14 cellular contexts compared by ENCODE assay signal in the genomic region with DNA sequence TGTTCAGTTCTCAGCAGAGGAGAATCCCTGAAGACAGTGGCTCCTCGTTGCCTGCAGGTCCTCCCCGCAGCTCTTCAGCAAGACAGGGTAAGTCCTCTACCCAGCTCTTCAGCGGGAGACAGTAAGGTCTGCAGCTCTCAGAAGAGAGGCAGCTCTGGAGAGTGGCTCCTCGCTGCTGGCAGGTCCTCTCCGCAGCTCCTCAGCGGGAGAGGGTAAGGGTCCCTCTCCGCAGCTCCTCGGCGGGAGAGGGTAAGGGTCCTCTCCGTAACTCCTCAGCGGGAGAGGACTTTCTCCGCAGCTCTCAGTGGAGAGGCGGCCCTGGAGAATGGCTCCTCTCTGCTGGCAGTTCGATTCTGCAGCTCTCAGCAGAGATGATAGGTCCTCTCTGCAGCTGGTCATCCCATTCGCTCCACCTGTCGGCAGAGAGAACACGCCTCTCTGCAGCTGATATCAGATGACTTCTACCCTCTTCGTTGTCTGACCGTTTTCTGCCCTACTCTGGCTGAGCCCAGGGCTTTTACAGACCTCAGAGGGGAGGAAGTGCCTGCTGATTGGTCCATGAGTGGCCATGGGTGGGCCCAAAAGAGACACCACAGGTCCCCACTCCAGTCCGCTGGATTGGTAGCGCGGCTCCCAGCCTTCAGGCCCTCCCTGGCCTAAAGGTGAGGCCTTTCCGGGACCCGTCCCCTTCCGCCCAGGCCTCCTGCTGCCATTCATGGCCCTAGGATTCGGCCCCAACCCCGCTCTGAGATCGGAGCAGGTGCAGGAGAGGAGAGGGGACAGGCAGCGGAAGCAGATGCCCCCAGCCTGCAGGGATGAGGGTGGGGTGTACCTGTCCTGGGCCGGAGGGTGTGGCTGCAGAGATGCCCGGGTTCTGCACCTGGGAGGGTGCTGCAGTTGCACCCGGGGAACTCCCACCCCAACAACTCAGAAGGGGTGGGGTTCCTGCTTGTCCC. TPM values are rescaled to one million over a fixed set of nuclear protein-coding genes. Genes with fewer than 3 reads are reported as not detected.
DNase-seq lines count a peak whose midpoint lies in the region; ATAC-seq and TF ChIP-seq lines count a peak whose summit lies in the region.
"Had no signal": no experiment of that assay in that cellular context is flagged by ENCODE, and none has a peak within 500 bp of the region (broad histone marks: within the 10 kb centered on the region; RNA-seq: fewer than 3 reads in every experiment).

No MANE protein-coding gene starts in this region.

- no peak overlapping the region for H2BK5ac ChIP-seq in trophoblast cell (ENCODE audit: low read depth, low read length, poor library complexity)

- H3K14ac ChIP-seq in trophoblast cell (ENCODE audit: low read length): no peak overlapping the region

- H3K4ac ChIP-seq in trophoblast cell (ENCODE audit: low read depth, low read length): no peak overlapping the region

- peaks cover 2% of the 10 kb centered on the region for H3K79me1 ChIP-seq in trophoblast cell (ENCODE audit: low read length)

- H2AK5ac ChIP-seq in trophoblast cell (ENCODE audit: low read length): no peak overlapping the region

- H3K36me3 Mint-ChIP-seq in glutamatergic neuron (ENCODE audit: unreplicated experiment): peaks cover 5% of the 10 kb centered on the region

- WGBS in trophoblast cell (ENCODE audit: extremely low coverage, insufficient coverage, insufficient read length): no CpG with 5 or more reads among the region's 32 CpGs
- WGBS in psoas muscle, 3 donors: 81 to 86% (median 82%) methylated on average over 32 of the region's 32 CpGs

- H3K4me2 ChIP-seq in trophoblast cell (ENCODE audit: low read length): peak overlapping the region; percentile 46

- no peak overlapping the region for H2BK12ac ChIP-seq in trophoblast cell (ENCODE audit: low read length)

- no peak overlapping the region for H3K18ac ChIP-seq in trophoblast cell (ENCODE audit: low read length)

- H3K4me1 Mint-ChIP-seq in glutamatergic neuron (ENCODE audit: low read depth, unreplicated experiment): peaks cover 7% of the 10 kb centered on the region
- H3K4me1 Mint-ChIP-seq: activated naive CD8-positive, alpha-beta T cell treated with anti-CD3 and anti-CD28 coated beads, Interleukin-2, amount 50 U/mL, for 24 hours had no signal

- peaks cover 4% of the 10 kb centered on the region for H3K27me3 Mint-ChIP-seq in glutamatergic neuron (ENCODE audit: unreplicated experiment)
- H3K27me3 Mint-ChIP-seq: naive B cell had no signal

- no peaks in the 10 kb centered on the region for H3K27me3 ChIP-seq in trophoblast cell (ENCODE audit: insufficient read depth, low read length)
- no peaks in the 10 kb centered on the region for H3K27me3 ChIP-seq in psoas muscle (ENCODE audit: insufficient read depth in 3 of 3, low read length in 2 of 3)

- no peak overlapping the region for H3K9ac ChIP-seq in trophoblast cell (ENCODE audit: low read length)

- no peak overlapping the region for H2AFZ ChIP-seq in trophoblast cell (ENCODE audit: insufficient read depth, low read length, poor library complexity)

- H3K79me2 ChIP-seq in trophoblast cell (ENCODE audit: control insufficient read depth, insufficient read depth, low read length, poor library complexity): no peaks in the 10 kb centered on the region

- no peak overlapping the region for H4K91ac ChIP-seq in trophoblast cell (ENCODE audit: low read depth, low read length)

- no peak overlapping the region for H4K8ac ChIP-seq in trophoblast cell (ENCODE audit: low read depth, low read length)

- H3K27ac Mint-ChIP-seq in glutamatergic neuron (ENCODE audit: unreplicated experiment): no peak overlapping the region
- H3K27ac Mint-ChIP-seq: activated naive CD8-positive, alpha-beta T cell treated with anti-CD3 and anti-CD28 coated beads, Interleukin-2, amount 50 U/mL, for 24 hours had no signal

- no peak overlapping the region for H3K4me3 ChIP-seq in trophoblast cell (ENCODE audit: low read depth, low read length)
- H3K4me3 ChIP-seq in psoas muscle: no peak overlapping the region
- H3K4me3 ChIP-seq: skin epidermis had no signal

- DNase-seq in DMS79 treated with DMSO at 0.1 percent for 48 hours (lab: John Stamatoyannopoulos, UW) (peak; percentile 1), DMS79 (lab: John Stamatoyannopoulos, UW) (no peak), NCI-H526 treated with DMSO at 0.1 percent for 48 hours (lab: John Stamatoyannopoulos, UW) (peak; percentile 1), glutamatergic neuron (no peak), trophoblast cell (no peak), psoas muscle (no peak), activated T-cell treated with anti-CD3 and anti-CD28 coated beads for 4 hours (no peak), inferior parietal cortex (ENCODE audit: extremely low spot score) (no peak)
- DNase-seq: 8988T; activated naive CD8-positive, alpha-beta T cell treated with anti-CD3 and anti-CD28 coated beads, Interleukin-2, amount 50 U/mL, for 24 hours; kidney glomerular epithelial cell; naive B cell; SIG-M5 had no signal

- H3K4me1 ChIP-seq in trophoblast cell (ENCODE audit: control insufficient read depth in 1 of 2, insufficient read depth in 2 of 2, low read length in 2 of 2) (peaks cover 0 to 5% of the 10 kb centered on the region in 2 experiments), psoas muscle (no peaks in the 10 kb centered on the region)

- intact Hi-C loops in psoas muscle (cut with DNase I): no loop called here

- H3K36me3 ChIP-seq in trophoblast cell (ENCODE audit: control insufficient read depth in 1 of 2, insufficient read depth in 2 of 2, low read length in 2 of 2) (no peaks in the 10 kb centered on the region), psoas muscle (ENCODE audit: insufficient read depth in 1 of 2, low read depth in 1 of 2) (no peaks in the 10 kb centered on the region)

- no peak for ATAC-seq in psoas muscle
- ATAC-seq: activated naive CD8-positive, alpha-beta T cell treated with anti-CD3 and anti-CD28 coated beads, Interleukin-2, amount 50 U/mL, for 24 hours had no signal

- H3K27ac ChIP-seq in trophoblast cell (ENCODE audit: low read depth, low read length): no peak overlapping the region
- no peak overlapping the region for H3K27ac ChIP-seq in psoas muscle
- H3K27ac ChIP-seq: skin epidermis had no signal

- TF ChIP-seq CTCF in glutamatergic neuron (IDR thresholded peaks at IDR 0.05; ENCODE audit: partially characterized antibody, unreplicated experiment) (no peak), psoas muscle (IDR thresholded peaks at IDR 0.05) (no peak)

- peak overlapping the region; percentile 26 for H4K12ac ChIP-seq in trophoblast cell (ENCODE audit: low read depth, low read length)

- H3K23ac ChIP-seq in trophoblast cell (ENCODE audit: low read length): no peak overlapping the region

- H2BK120ac ChIP-seq in trophoblast cell (ENCODE audit: insufficient read depth, low read length, poor library complexity): no peak overlapping the region

- peaks cover 2% of the 10 kb centered on the region for H3K9me3 Mint-ChIP-seq in glutamatergic neuron (ENCODE audit: unreplicated experiment)
- H3K9me3 Mint-ChIP-seq: activated naive CD8-positive, alpha-beta T cell treated with anti-CD3 and anti-CD28 coated beads, Interleukin-2, amount 50 U/mL, for 24 hours; naive B cell had no signal

- H3K9me3 ChIP-seq in trophoblast cell (ENCODE audit: insufficient read depth, low read depth, low read length) (no peaks in the 10 kb centered on the region), psoas muscle (no peaks in the 10 kb centered on the region)

- H3K4me3 Mint-ChIP-seq in glutamatergic neuron (ENCODE audit: unreplicated experiment): peak overlapping the region; percentile 21
- H3K4me3 Mint-ChIP-seq: activated naive CD8-positive, alpha-beta T cell treated with anti-CD3 and anti-CD28 coated beads, Interleukin-2, amount 50 U/mL, for 24 hours had no signal

RNA-seq across cellular contexts. Expression of a gene that starts 11.9 kb away (rescaled TPM):
- total RNA-seq in glutamatergic neuron (ENCODE audit: unreplicated experiment) (2.4 TPM), psoas muscle (1 to 10 TPM in 1 of 4 donors, under 1 TPM in 3; 0.28 to 1.2 (median 0.42) TPM)
- 11.2 and 12.0 TPM in 2 replicates for polyA plus RNA-seq in trophoblast cell (2013)
- polyA plus RNA-seq in psoas muscle: under 1 TPM; 0.18 to 0.46 (median 0.35) TPM

RNA-seq across cellular contexts. Expression of a gene that starts 55.9 kb away (rescaled TPM):
- 111 TPM for total RNA-seq in glutamatergic neuron (ENCODE audit: unreplicated experiment)
- polyA plus RNA-seq in trophoblast cell (2013): 95.6 and 98.7 TPM in 2 replicates
- 10 to 100 TPM; 29.9 to 49.8 (median 40.4) TPM for total RNA-seq in psoas muscle
- polyA plus RNA-seq in psoas muscle: 10 to 100 TPM; 22.8 to 47.0 (median 23.5) TPM

RNA-seq across cellular contexts. Expression of a gene that starts 56.4 kb away (rescaled TPM):
- total RNA-seq in glutamatergic neuron (ENCODE audit: unreplicated experiment) (30.1 TPM), psoas muscle (under 1 TPM; 0.26 to 0.79 (median 0.34) TPM)
- polyA plus RNA-seq in trophoblast cell (2013): 51.5 and 52.0 TPM in 2 replicates
- 1 to 10 TPM in 2 of 3 donors, under 1 TPM in 1; 0.70 to 2.5 (median 1.6) TPM for polyA plus RNA-seq in psoas muscle

Comparison
In these comparisons a context has a peak if more than half of its experiments do, and no peak if none do; other contexts are left out.
1. DNase-seq: peak in DMS79 treated with DMSO at 0.1 percent for 48 hours (single experiment) and NCI-H526 treated with DMSO at 0.1 percent for 48 hours (single experiment); none in DMS79 (single experiment), glutamatergic neuron (single experiment), trophoblast cell (0 of 2), psoas muscle (0 of 2), activated T-cell treated with anti-CD3 and anti-CD28 coated beads for 4 hours (single experiment) and inferior parietal cortex (single experiment).
2. RNA of a gene that starts 56.4 kb away (total RNA-seq): 30.1 TPM in glutamatergic neuron (single experiment); 0.26 to 0.79 TPM in psoas muscle; every median in the first group is over 10 times any median in the second.